ENCODE assay signal across 19 cellular contexts in the genomic region with DNA sequence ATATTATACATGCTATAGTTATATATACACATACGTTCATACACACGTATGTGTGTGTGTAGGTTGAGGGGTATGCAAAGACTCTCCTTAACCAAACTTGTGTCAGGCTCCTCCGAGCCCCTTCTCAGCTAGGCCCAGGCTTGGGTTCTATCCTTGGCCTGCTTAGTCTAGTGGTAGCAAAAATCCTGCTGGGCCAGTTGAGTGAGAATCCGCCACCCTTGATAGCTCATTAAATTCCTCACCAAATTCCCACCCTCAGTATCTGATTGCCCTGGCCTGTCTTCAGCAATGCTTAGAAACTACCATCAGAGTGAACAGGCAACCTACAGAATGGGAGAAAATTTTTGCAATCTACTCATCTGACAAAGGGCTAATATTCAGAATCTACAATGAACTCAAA.
"Had no signal": no experiment of that assay in that cellular context is flagged by ENCODE, and none has a peak within 500 bp of the region (broad histone marks: within the 10 kb centered on the region; RNA-seq: fewer than 3 reads in every experiment).

No MANE protein-coding gene starts in this region.

- H3K4me2 ChIP-seq: hepatocyte had no signal

- H3K79me2 ChIP-seq: hepatocyte had no signal

- H3K36me3 ChIP-seq: esophagus muscularis mucosa, gastroesophageal sphincter, heart left ventricle, left lung, lower lobe of right lung had no signal

- H3K9me3 ChIP-seq: esophagus muscularis mucosa, left lung, lower lobe of right lung, mucosa of descending colon had no signal

- ATAC-seq: foreskin keratinocyte, gastroesophageal sphincter, heart left ventricle, left cardiac atrium, left lung, left ventricle myocardium superior, mucosa of descending colon had no signal

- H3K4me1 ChIP-seq: esophagus muscularis mucosa, foreskin keratinocyte, gastroesophageal sphincter, heart left ventricle, left lung, lower lobe of right lung had no signal

- DNase-seq: dermis blood vessel endothelial cell; dorsolateral prefrontal cortex; effector CD4-positive, alpha-beta T cell; effector memory CD4-positive, alpha-beta T cell; foreskin keratinocyte; heart left ventricle; hypothalamus; immature natural killer cell; left cardiac atrium; left lung; left ventricle myocardium superior; lower lobe of right lung; mesenchymal stem cell; mucosa of descending colon; naive B cell had no signal

- H3K27ac ChIP-seq: coronary artery, dorsolateral prefrontal cortex, esophagus muscularis mucosa, foreskin keratinocyte, gastroesophageal sphincter, heart left ventricle, hepatocyte, left lung, lower lobe of right lung had no signal

- H3K27me3 ChIP-seq: dorsolateral prefrontal cortex, esophagus muscularis mucosa, foreskin keratinocyte, gastroesophageal sphincter, hepatocyte, left lung had no signal

- H2AFZ ChIP-seq: hepatocyte had no signal

- H3K4me3 ChIP-seq: coronary artery, dorsolateral prefrontal cortex, esophagus muscularis mucosa, gastroesophageal sphincter, heart left ventricle, hepatocyte, left lung, lower lobe of right lung, mucosa of descending colon had no signal
